1 cellular context compared by ENCODE assay signal in the genomic region with DNA sequence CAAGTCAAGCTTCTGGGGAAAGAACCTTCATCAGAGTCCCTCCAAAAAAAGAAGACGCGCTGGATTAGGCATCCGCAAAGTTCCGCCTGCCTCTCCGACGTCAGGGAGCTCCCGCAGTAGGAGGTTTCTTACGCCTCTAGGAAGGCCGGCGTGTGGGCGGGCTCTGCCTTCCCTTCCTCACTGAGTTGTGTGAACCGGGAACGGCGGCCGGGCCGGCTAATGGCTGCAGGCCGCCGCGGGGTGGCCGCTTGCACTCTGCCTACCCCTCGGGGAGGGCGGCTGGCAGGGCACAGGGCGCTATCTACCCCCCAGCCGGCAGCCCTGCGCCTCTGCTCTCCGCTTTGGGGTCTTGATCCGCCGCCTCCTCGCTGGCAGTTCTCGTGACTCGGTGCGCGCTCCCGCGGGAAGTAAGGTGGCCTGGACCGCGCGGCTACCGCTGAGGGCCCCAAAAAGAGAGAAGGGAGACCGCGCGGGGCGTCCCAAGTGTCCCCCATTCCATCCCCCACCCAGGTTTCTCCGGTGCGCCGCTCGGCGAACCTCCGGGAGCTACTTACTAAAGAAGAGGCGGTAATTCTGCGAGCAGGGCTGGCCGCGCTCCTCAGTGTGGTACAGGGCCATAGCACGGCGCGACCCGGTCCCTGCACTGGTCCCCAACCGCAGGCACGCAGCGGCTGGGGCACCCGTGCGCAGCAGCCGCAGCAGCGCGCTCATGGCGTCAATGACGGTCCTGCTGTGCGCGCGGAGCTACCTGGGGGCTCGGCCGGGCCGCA.
TF ChIP-seq lines count a peak whose summit lies in the region.

A gene (minus strand): TSS at position 723 of the 770 bp plus-strand sequence. CDS start 12 bp downstream, at position 711.

TF ChIP-seq in IMR-90, 13 proteins besides CTCF, POLR2A, EP300 and RAD21:
- TF ChIP-seq, protein P1, sequence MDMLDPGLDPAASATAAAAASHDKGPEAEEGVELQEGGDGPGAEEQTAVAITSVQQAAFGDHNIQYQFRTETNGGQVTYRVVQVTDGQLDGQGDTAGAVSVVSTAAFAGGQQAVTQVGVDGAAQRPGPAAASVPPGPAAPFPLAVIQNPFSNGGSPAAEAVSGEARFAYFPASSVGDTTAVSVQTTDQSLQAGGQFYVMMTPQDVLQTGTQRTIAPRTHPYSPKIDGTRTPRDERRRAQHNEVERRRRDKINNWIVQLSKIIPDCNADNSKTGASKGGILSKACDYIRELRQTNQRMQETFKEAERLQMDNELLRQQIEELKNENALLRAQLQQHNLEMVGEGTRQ (IDR thresholded peaks at IDR 0.05; ENCODE audit: low read depth, low read length): no peak
- TF ChIP-seq BHLHE40 (IDR thresholded peaks at IDR 0.05; ENCODE audit: low read depth, low read length) (peak; percentile 61; the same call in 1 of the 2 replicates), RCOR1 (IDR thresholded peaks at IDR 0.05; ENCODE audit: insufficient replicate concordance, low read length) (no peak), CHD1 (IDR thresholded peaks at IDR 0.05; ENCODE audit: low read depth, low read length) (no peak), MXI1 (IDR thresholded peaks at IDR 0.05; ENCODE audit: borderline replicate concordance, low read depth, low read length) (peak; percentile 43; the same call in 1 of the 2 replicates), SMC3 (IDR thresholded peaks at IDR 0.05; ENCODE audit: low read depth, low read length) (no peak), MAZ (IDR thresholded peaks at IDR 0.05; ENCODE audit: borderline replicate concordance, low read depth, low read length) (no peak; the same call in 1 of the 2 replicates), RFX5 (IDR thresholded peaks at IDR 0.05; ENCODE audit: low read depth, low read length) (no peak), FOS (IDR thresholded peaks at IDR 0.05; ENCODE audit: low read depth, low read length) (no peak), NFE2L2 (IDR thresholded peaks at IDR 0.05; ENCODE audit: low read depth, low read length) (no peak)
- TF ChIP-seq, protein P2, sequence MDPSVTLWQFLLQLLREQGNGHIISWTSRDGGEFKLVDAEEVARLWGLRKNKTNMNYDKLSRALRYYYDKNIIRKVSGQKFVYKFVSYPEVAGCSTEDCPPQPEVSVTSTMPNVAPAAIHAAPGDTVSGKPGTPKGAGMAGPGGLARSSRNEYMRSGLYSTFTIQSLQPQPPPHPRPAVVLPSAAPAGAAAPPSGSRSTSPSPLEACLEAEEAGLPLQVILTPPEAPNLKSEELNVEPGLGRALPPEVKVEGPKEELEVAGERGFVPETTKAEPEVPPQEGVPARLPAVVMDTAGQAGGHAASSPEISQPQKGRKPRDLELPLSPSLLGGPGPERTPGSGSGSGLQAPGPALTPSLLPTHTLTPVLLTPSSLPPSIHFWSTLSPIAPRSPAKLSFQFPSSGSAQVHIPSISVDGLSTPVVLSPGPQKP (IDR thresholded peaks at IDR 0.05; ENCODE audit: borderline replicate concordance, low read depth, low read length): no peak
